Comparison of ENCODE assay signal across 8 cellular contexts in the genomic region with DNA sequence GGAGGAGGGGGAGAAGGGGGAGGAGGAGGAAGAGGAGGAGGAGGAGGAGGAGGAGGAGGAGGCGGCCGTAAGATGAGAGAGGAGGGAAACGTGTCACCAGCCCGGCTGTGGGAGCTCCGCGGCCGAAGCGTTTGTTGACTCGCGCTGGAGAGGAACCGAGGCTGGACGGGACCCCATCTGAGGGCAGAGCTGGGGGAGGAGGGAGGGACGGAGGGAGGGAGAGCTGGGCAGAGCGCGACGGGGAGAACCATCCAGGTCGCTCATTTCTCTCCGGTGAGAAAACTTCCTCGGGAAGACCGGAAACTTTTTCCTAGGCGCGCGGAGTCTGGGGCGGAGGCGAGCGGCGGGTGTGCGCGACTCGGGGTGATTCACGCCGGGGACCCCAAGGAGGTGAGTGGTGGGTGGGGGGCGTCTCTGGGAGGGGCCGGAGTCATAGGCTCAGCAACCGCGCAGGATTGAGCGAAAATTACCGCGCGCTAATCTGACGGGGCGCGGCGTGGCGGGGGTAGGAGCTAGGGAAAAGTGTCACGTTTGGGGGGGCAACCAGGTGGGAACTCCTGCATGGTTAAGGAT.
DNase-seq lines count a peak whose midpoint lies in the region; ATAC-seq and TF ChIP-seq lines count a peak whose summit lies in the region.

No MANE protein-coding gene starts in this region.

- H3K18ac ChIP-seq in H9 (ENCODE audit: insufficient read length, low read depth, low read length), result no peak overlapping the region

- H3K23ac ChIP-seq in H9 (ENCODE audit: insufficient read length, low read depth, low read length), result no peak overlapping the region

- no peak overlapping the region for H3K4ac ChIP-seq in H9 (ENCODE audit: low read depth, low read length)

- peak overlapping the region; percentile 39 for H3K9ac ChIP-seq in H9 (ENCODE audit: extremely low read depth, insufficient read length, low read length)

- H2BK12ac ChIP-seq in H9 (ENCODE audit: insufficient read length, low read depth, low read length), result no peak overlapping the region

- no peak overlapping the region for H3K27ac Mint-ChIP-seq in H9
- peak overlapping the region; percentile 90 for H3K27ac Mint-ChIP-seq in activated T-helper 1 cell treated with anti-CD3 and anti-CD28 coated beads, Interleukin-12 subunit alpha, Interleukin-12 subunit beta, Interleukin-2, Interleukin-4 antibody, amounts not matched to agents 30 ng/mL and 10 ng/mL and 1 ng/mL, durations not matched to agents 14 hours and 24 hours and 36 hours

- POLR2A ChIA-PET in A673 (lab: Charles Lee; ENCODE audit: low non-redundant PET), result interaction anchor here (0.7 kb wide), 1 partner anchor 888 kb away, joined by 3 read pairs; no protein-coding TSS in a partner anchor

- no peak overlapping the region for H2BK5ac ChIP-seq in H9 (ENCODE audit: insufficient read length, low read length)

- no peaks in the 10 kb centered on the region for H3K9me3 Mint-ChIP-seq in H9
- H3K9me3 Mint-ChIP-seq in activated T-helper 1 cell treated with anti-CD3 and anti-CD28 coated beads, Interleukin-12 subunit alpha, Interleukin-12 subunit beta, Interleukin-2, Interleukin-4 antibody, amounts not matched to agents 30 ng/mL and 10 ng/mL and 1 ng/mL, durations not matched to agents 14 hours and 24 hours and 36 hours, result no peaks in the 10 kb centered on the region

- no peak overlapping the region for H4K91ac ChIP-seq in H9 (ENCODE audit: insufficient read length, low read depth, low read length)

- H3K27me3 Mint-ChIP-seq in H9 (ENCODE audit: low read depth), result peaks cover 72% of the 10 kb centered on the region
- peaks cover 35% of the 10 kb centered on the region for H3K27me3 Mint-ChIP-seq in activated T-helper 1 cell treated with anti-CD3 and anti-CD28 coated beads, Interleukin-12 subunit alpha, Interleukin-12 subunit beta, Interleukin-2, Interleukin-4 antibody, amounts not matched to agents 30 ng/mL and 10 ng/mL and 1 ng/mL, durations not matched to agents 14 hours and 24 hours and 36 hours (ENCODE audit: insufficient read depth)

- H3K36me3 ChIP-seq in A673 (ENCODE audit: insufficient read depth, low read length, poor library complexity, severe bottlenecking) (peaks cover under 1% of the 10 kb centered on the region), left ventricle myocardium inferior (no peaks in the 10 kb centered on the region), prostate gland (no peaks in the 10 kb centered on the region)

- no CpG with 5 or more reads among the region's 46 CpGs for WGBS in H9 (ENCODE audit: extremely low coverage, insufficient read length, low lambda C conversion rate)
- 1% methylated on average over 46 of the region's 46 CpGs for WGBS in prostate gland

- no peak for TF ChIP-seq CTCF in A673 (conservative IDR thresholded peaks at IDR 0.05; ENCODE audit: low read depth, low read length)
- no peak for TF ChIP-seq CTCF in H9 (conservative IDR thresholded peaks at IDR 0.05)
- no peak for TF ChIP-seq CTCF in left ventricle myocardium inferior (IDR thresholded peaks at IDR 0.05; ENCODE audit: borderline replicate concordance)
- no peak for TF ChIP-seq CTCF in prostate gland (IDR thresholded peaks at IDR 0.05)

- no peak for TF ChIP-seq POLR2A in prostate gland (IDR thresholded peaks at IDR 0.05)

- H3K36me3 Mint-ChIP-seq in H9 (ENCODE audit: insufficient read depth in 1 of 3, low read depth in 3 of 3), result peaks cover 0 to 3% (median 0%) of the 10 kb centered on the region in 3 experiments; a peak in 2 of 7 replicates
- H3K36me3 Mint-ChIP-seq in activated T-helper 1 cell treated with anti-CD3 and anti-CD28 coated beads, Interleukin-12 subunit alpha, Interleukin-12 subunit beta, Interleukin-2, Interleukin-4 antibody, amounts not matched to agents 30 ng/mL and 10 ng/mL and 1 ng/mL, durations not matched to agents 14 hours and 24 hours and 36 hours (ENCODE audit: low read depth), result peaks cover 30% of the 10 kb centered on the region

- H3T11ph ChIP-seq in H9 (ENCODE audit: low read length), result no peak overlapping the region

- no peak overlapping the region for H2BK20ac ChIP-seq in H9 (ENCODE audit: low read depth, low read length, poor library complexity, severe bottlenecking)

- H2BK15ac ChIP-seq in H9 (ENCODE audit: low read depth, low read length), result no peak overlapping the region

- peak overlapping the region; percentile 47 for H3K27ac ChIP-seq in A673 (ENCODE audit: low read depth, low read length, poor library complexity, severe bottlenecking)
- H3K27ac ChIP-seq in H9 (ENCODE audit: insufficient read length, low read depth, low read length), result no peak overlapping the region
- peak overlapping the region; percentile 30 for H3K27ac ChIP-seq in left ventricle myocardium inferior (replicated peaks)
- H3K27ac ChIP-seq in prostate gland, result peak overlapping the region in 1 of 2 donors; percentile 33

- H4K8ac ChIP-seq in H9 (replicated peaks; ENCODE audit: insufficient read length, low read depth, low read length), result no peak overlapping the region

- H4K20me1 ChIP-seq in H9 (ENCODE audit: control insufficient read depth, insufficient read depth, insufficient read length), result no peaks in the 10 kb centered on the region

- no peak overlapping the region for H4K5ac ChIP-seq in H9 (ENCODE audit: insufficient read length, low read depth, low read length)

- BruUV-seq in A673 (replicated peaks; lab: Mats Ljungman, UMichigan), result no TSS peak

- H3K27me3 ChIP-seq in A673 (replicated peaks; ENCODE audit: insufficient read depth, low read depth, low read length, poor library complexity) (no peaks in the 10 kb centered on the region), H9 (ENCODE audit: insufficient read depth, low read length) (peaks cover 4% of the 10 kb centered on the region; the same call in 1 of the 2 replicates), left ventricle myocardium inferior (ENCODE audit: low read depth) (peaks cover 81% of the 10 kb centered on the region), prostate gland (replicated peaks; ENCODE audit: insufficient read depth) (peaks cover 6% of the 10 kb centered on the region)

- H3K4me2 ChIP-seq in H9 (ENCODE audit: insufficient read depth, insufficient read length, low read length), result peak overlapping the region; percentile 87

- H3K4me1 ChIP-seq in A673 (ENCODE audit: insufficient read depth, low read length, poor library complexity, severe bottlenecking) (peaks cover 74% of the 10 kb centered on the region), H9 (ENCODE audit: insufficient read depth, low read length) (no peaks in the 10 kb centered on the region), left ventricle myocardium inferior (peaks cover 26% of the 10 kb centered on the region), prostate gland (replicated peaks) (no peaks in the 10 kb centered on the region)

- H3K4me1 Mint-ChIP-seq in H9, result peaks cover 12 to 14% of the 10 kb centered on the region in 2 experiments
- peaks cover 60% of the 10 kb centered on the region for H3K4me1 Mint-ChIP-seq in activated T-helper 1 cell treated with anti-CD3 and anti-CD28 coated beads, Interleukin-12 subunit alpha, Interleukin-12 subunit beta, Interleukin-2, Interleukin-4 antibody, amounts not matched to agents 30 ng/mL and 10 ng/mL and 1 ng/mL, durations not matched to agents 14 hours and 24 hours and 36 hours (ENCODE audit: low read depth)

- DNase-seq in A673 (ENCODE audit: low spot score) (peak; percentile 80), H9 (peak; percentile 58), left ventricle myocardium inferior (peak; percentile 26), prostate gland (ENCODE audit: low spot score) (no peak), NCI-H2196 (lab: John Stamatoyannopoulos, UW; ENCODE audit: unreplicated experiment) (no peak), NOMO-1 (lab: John Stamatoyannopoulos, UW; ENCODE audit: unreplicated experiment in 2 of 2) (no peak)
- no peak for DNase-seq in activated T-helper 1 cell treated with anti-CD3 and anti-CD28 coated beads, Interleukin-12 subunit alpha, Interleukin-12 subunit beta, Interleukin-2, Interleukin-4 antibody, amounts not matched to agents 30 ng/mL and 10 ng/mL and 1 ng/mL, durations not matched to agents 14 hours and 24 hours and 36 hours (ENCODE audit: low spot score)

- H3K79me1 ChIP-seq in H9 (ENCODE audit: insufficient read depth, low read depth, low read length, poor library complexity, severe bottlenecking), result no peaks in the 10 kb centered on the region

- peak overlapping the region; percentile 57 for H3K4me3 ChIP-seq in A673 (ENCODE audit: low read depth, low read length, poor library complexity, severe bottlenecking)
- H3K4me3 ChIP-seq in left ventricle myocardium inferior, result peak overlapping the region; percentile 70
- H3K4me3 ChIP-seq in prostate gland, result peak overlapping the region; percentile 32 to 37

- no peak overlapping the region for H3K14ac ChIP-seq in H9 (ENCODE audit: insufficient read depth, low read length)

- no peak overlapping the region for H2AFZ ChIP-seq in H9 (ENCODE audit: low read length)

- H2AK5ac ChIP-seq in H9 (ENCODE audit: insufficient read length, low read length), result no peak overlapping the region

- ATAC-seq in HG03520 (IDR thresholded peaks at IDR 0.05; ENCODE audit: unreplicated experiment), result no peak

- H3K9me3 ChIP-seq in A673 (ENCODE audit: low read depth, low read length, poor library complexity, severe bottlenecking) (no peaks in the 10 kb centered on the region), H9 (ENCODE audit: control insufficient read depth, low read depth, low read length) (no peaks in the 10 kb centered on the region), left ventricle myocardium inferior (replicated peaks) (no peaks in the 10 kb centered on the region), prostate gland (no peaks in the 10 kb centered on the region)

- intact Hi-C loops in A673 (cut with micrococcal nuclease; ENCODE audit: unreplicated experiment) (loop anchor here (10.0 kb wide), 2 partner anchors 738 to 762 kb away; partner anchors contain the start of gene FJX1), left ventricle myocardium inferior (cut with micrococcal nuclease) (no loop called here), prostate gland (cut with DNase I) (no loop called here)
- intact Hi-C loops in activated T-helper 1 cell treated with anti-CD3 and anti-CD28 coated beads, Interleukin-12 subunit alpha, Interleukin-12 subunit beta, Interleukin-2, Interleukin-4 antibody, amounts not matched to agents 30 ng/mL and 10 ng/mL and 1 ng/mL, durations not matched to agents 14 hours and 24 hours and 36 hours (cut with micrococcal nuclease), result loop anchor here (5.0 kb wide), 1 partner anchor 1459 kb away; the partner anchor contains the start of genes APIP and PDHX

- H3K56ac ChIP-seq in H9 (ENCODE audit: insufficient read length, low read depth, low read length), result no peak overlapping the region

- CTCF ChIA-PET in A673 (lab: Charles Lee), result interaction anchor here (0.6 to 1.5 kb wide), 5 partner anchors 84 to 554 kb away, joined by 3 to 11 read pairs (median 5); no protein-coding TSS in a partner anchor

- peak overlapping the region; percentile 80 to 97 for H3K4me3 Mint-ChIP-seq in H9
- H3K4me3 Mint-ChIP-seq in activated T-helper 1 cell treated with anti-CD3 and anti-CD28 coated beads, Interleukin-12 subunit alpha, Interleukin-12 subunit beta, Interleukin-2, Interleukin-4 antibody, amounts not matched to agents 30 ng/mL and 10 ng/mL and 1 ng/mL, durations not matched to agents 14 hours and 24 hours and 36 hours, result peak overlapping the region; percentile 97

- no peaks in the 10 kb centered on the region for H3K79me2 ChIP-seq in H9 (ENCODE audit: insufficient read depth, low read length)

- no peak overlapping the region for H2BK120ac ChIP-seq in H9 (ENCODE audit: low read depth, low read length, poor library complexity, severe bottlenecking)

- H3K23me2 ChIP-seq in H9 (ENCODE audit: insufficient read length, low read depth, low read length, poor library complexity, severe bottlenecking), result peaks cover 18% of the 10 kb centered on the region

Comparison
In these comparisons a context has a peak if more than half of its experiments do, and no peak if none do; other contexts are left out.
1. DNase-seq: peak in A673 (single experiment), H9 (single experiment) and left ventricle myocardium inferior (single experiment); none in activated T-helper 1 cell treated with anti-CD3 and anti-CD28 coated beads, Interleukin-12 subunit alpha, Interleukin-12 subunit beta, Interleukin-2, Interleukin-4 antibody, amounts not matched to agents 30 ng/mL and 10 ng/mL and 1 ng/mL, durations not matched to agents 14 hours and 24 hours and 36 hours (single experiment), prostate gland (single experiment), NCI-H2196 (single experiment) and NOMO-1 (0 of 2).
2. intact Hi-C loops: an anchor here in A673 (10.0 kb wide) and activated T-helper 1 cell treated with anti-CD3 and anti-CD28 coated beads, Interleukin-12 subunit alpha, Interleukin-12 subunit beta, Interleukin-2, Interleukin-4 antibody, amounts not matched to agents 30 ng/mL and 10 ng/mL and 1 ng/mL, durations not matched to agents 14 hours and 24 hours and 36 hours (5.0 kb wide); none called in left ventricle myocardium inferior and prostate gland.
3. Peak in every context shown above with its lines, with median percentiles within 50 percentile points of each other: H3K4me3 ChIP-seq.